Comparison of ENCODE assay signal across 15 cellular contexts in the genomic region with DNA sequence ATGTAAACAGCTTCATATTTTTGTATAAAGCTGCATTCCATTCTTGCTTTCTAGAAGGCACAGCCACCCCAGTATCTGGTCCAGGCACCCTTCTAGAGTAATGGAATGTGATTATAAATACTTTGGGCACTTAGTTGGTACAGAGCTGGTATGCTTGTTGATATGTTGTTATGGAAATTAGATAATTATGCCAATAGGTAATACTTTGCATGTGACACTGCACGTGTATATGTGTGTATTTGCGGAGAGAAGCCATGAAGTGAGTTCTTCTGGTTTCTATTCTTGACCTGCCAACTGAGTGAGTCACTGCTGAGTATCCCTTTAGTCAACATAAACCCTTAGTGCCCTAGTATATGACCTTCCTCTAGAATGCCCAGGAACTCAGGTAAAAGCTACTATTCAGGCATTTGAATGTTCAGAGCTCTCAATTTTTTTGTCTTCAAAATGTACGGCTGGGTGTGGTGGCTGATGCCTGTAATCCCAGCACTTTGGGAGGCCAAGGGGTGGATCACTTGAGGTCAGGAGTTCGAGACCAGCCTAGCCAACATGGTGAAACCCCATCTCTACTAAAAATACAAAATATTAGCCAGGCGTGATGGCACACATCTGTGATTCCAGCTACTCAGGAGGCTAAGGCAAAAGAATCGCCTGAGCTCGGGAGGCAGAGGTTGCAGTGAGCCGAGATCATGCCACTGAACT. TPM values are rescaled to one million over a fixed set of nuclear protein-coding genes. Genes with fewer than 3 reads are reported as not detected.
A peak's percentile ranks its signal among the peaks of the same experiment; 100 is the strongest.
DNase-seq lines count a peak whose midpoint lies in the region; ATAC-seq, FAIRE-seq and TF ChIP-seq lines count a peak whose summit lies in the region.
"Had no signal": no experiment of that assay in that cellular context is flagged by ENCODE, and none has a peak within 500 bp of the region (broad histone marks: within the 10 kb centered on the region; RNA-seq: fewer than 3 reads in every experiment).

No MANE protein-coding gene starts in this region.

- H3K27ac ChIP-seq in right atrium auricular region = peak overlapping the region; percentile 41 to 64

- peaks cover 0 to 24% of the 10 kb centered on the region in 2 donors for H3K4me1 ChIP-seq in right atrium auricular region

- peak; percentile 34 for DNase-seq in SIG-M5 treated with dmso at 0.1 percent for 504 hours (lab: John Stamatoyannopoulos, UW; ENCODE audit: unreplicated experiment)
- DNase-seq in SIG-M5 (lab: John Stamatoyannopoulos, UW) = no peak
- DNase-seq in astrocyte of the hippocampus (ENCODE audit: low read depth, low spot score) = peak; percentile 72
- no peak for DNase-seq in right atrium auricular region (ENCODE audit: low spot score)
- peak; percentile 35 for DNase-seq in urothelium cell line (ENCODE audit: low spot score)
- DNase-seq in occipital lobe (lab: John Stamatoyannopoulos, UW) = no peak
- no peak for DNase-seq in stimulated activated naive B cell treated with anti-CD40 and anti-IgM and Interleukin-4, amounts not matched to agents 10 μg/mL and 1 μg/mL and 100 μg/mL, for 72 hours
- DNase-seq in activated CD8-positive, alpha-beta memory T cell treated with anti-CD3 and anti-CD28 coated beads, Interleukin-2, amount 10 ng/mL, durations not matched to agents 7 days and 5 days = no peak
- DNase-seq: activated CD4-positive, alpha-beta T cell treated with anti-CD3 and anti-CD28 coated beads for 48 hours; mesendoderm; NCI-H187 treated with DMSO at 0.1 percent for 48 hours; SHP77; sigmoid colon had no signal

- no peak for ATAC-seq in stimulated activated naive B cell treated with anti-CD40 and anti-IgM and Interleukin-4, amounts not matched to agents 10 μg/mL and 1 μg/mL and 100 μg/mL, for 72 hours (replicated peaks)
- no peak for ATAC-seq in activated CD8-positive, alpha-beta memory T cell treated with anti-CD3 and anti-CD28 coated beads, Interleukin-2, amount 10 ng/mL, durations not matched to agents 7 days and 5 days

- FAIRE-seq in urothelium cell line (lab: Jason Lieb, UNC) = no peak
- FAIRE-seq: A204.1 had no signal

- no peaks in the 10 kb centered on the region for H3K36me3 ChIP-seq in right atrium auricular region
- H3K36me3 ChIP-seq: sigmoid colon had no signal

- no peak overlapping the region for H3K4me3 Mint-ChIP-seq in stimulated activated naive B cell treated with anti-CD40 and anti-IgM and Interleukin-4, amounts not matched to agents 10 μg/mL and 1 μg/mL and 100 μg/mL, for 72 hours
- H3K4me3 Mint-ChIP-seq in activated CD8-positive, alpha-beta memory T cell treated with anti-CD3 and anti-CD28 coated beads, Interleukin-2, amount 10 ng/mL, durations not matched to agents 7 days and 5 days = no peak overlapping the region
- H3K4me3 Mint-ChIP-seq: activated naive CD4-positive, alpha-beta T cell treated with anti-CD3 and anti-CD28 coated beads, Interleukin-2, amount 50 U/mL, for 24 hours had no signal

- no peaks in the 10 kb centered on the region for H3K9me3 ChIP-seq in right atrium auricular region
- H3K9me3 ChIP-seq: sigmoid colon had no signal

- peaks cover 9 to 22% of the 10 kb centered on the region in 2 donors for H3K4me1 Mint-ChIP-seq in stimulated activated naive B cell treated with anti-CD40 and anti-IgM and Interleukin-4, amounts not matched to agents 10 μg/mL and 1 μg/mL and 100 μg/mL, for 72 hours
- peaks cover 10% of the 10 kb centered on the region for H3K4me1 Mint-ChIP-seq in activated CD8-positive, alpha-beta memory T cell treated with anti-CD3 and anti-CD28 coated beads, Interleukin-2, amount 10 ng/mL, durations not matched to agents 7 days and 5 days

- H3K27me3 Mint-ChIP-seq in stimulated activated naive B cell treated with anti-CD40 and anti-IgM and Interleukin-4, amounts not matched to agents 10 μg/mL and 1 μg/mL and 100 μg/mL, for 72 hours = no peaks in the 10 kb centered on the region
- no peaks in the 10 kb centered on the region for H3K27me3 Mint-ChIP-seq in activated CD8-positive, alpha-beta memory T cell treated with anti-CD3 and anti-CD28 coated beads, Interleukin-2, amount 10 ng/mL, durations not matched to agents 7 days and 5 days
- H3K27me3 Mint-ChIP-seq: activated naive CD4-positive, alpha-beta T cell treated with anti-CD3 and anti-CD28 coated beads, Interleukin-2, amount 50 U/mL, for 24 hours had no signal

- TF ChIP-seq CTCF in right atrium auricular region (IDR thresholded peaks at IDR 0.05) = no peak

- H3K36me3 Mint-ChIP-seq in stimulated activated naive B cell treated with anti-CD40 and anti-IgM and Interleukin-4, amounts not matched to agents 10 μg/mL and 1 μg/mL and 100 μg/mL, for 72 hours = no peaks in the 10 kb centered on the region
- no peaks in the 10 kb centered on the region for H3K36me3 Mint-ChIP-seq in activated CD8-positive, alpha-beta memory T cell treated with anti-CD3 and anti-CD28 coated beads, Interleukin-2, amount 10 ng/mL, durations not matched to agents 7 days and 5 days
- H3K36me3 Mint-ChIP-seq: activated naive CD4-positive, alpha-beta T cell treated with anti-CD3 and anti-CD28 coated beads, Interleukin-2, amount 50 U/mL, for 24 hours had no signal

- CTCF ChIA-PET in activated CD8-positive, alpha-beta memory T cell treated with anti-CD3 and anti-CD28 coated beads, Interleukin-2, amount 10 ng/mL, durations not matched to agents 7 days and 5 days (lab: Charles Lee) = interaction anchor here (1.0 to 3.2 kb wide), 3 partner anchors 14 to 72 kb away, joined by 3 to 16 read pairs (median 3); no protein-coding TSS in a partner anchor

- H3K4me3 ChIP-seq in right atrium auricular region = no peak overlapping the region
- H3K4me3 ChIP-seq: sigmoid colon had no signal

- H3K27ac Mint-ChIP-seq in stimulated activated naive B cell treated with anti-CD40 and anti-IgM and Interleukin-4, amounts not matched to agents 10 μg/mL and 1 μg/mL and 100 μg/mL, for 72 hours = no peak overlapping the region
- H3K27ac Mint-ChIP-seq in activated CD8-positive, alpha-beta memory T cell treated with anti-CD3 and anti-CD28 coated beads, Interleukin-2, amount 10 ng/mL, durations not matched to agents 7 days and 5 days = no peak overlapping the region
- H3K27ac Mint-ChIP-seq: activated naive CD4-positive, alpha-beta T cell treated with anti-CD3 and anti-CD28 coated beads, Interleukin-2, amount 50 U/mL, for 24 hours had no signal

- no peaks in the 10 kb centered on the region for H3K9me3 Mint-ChIP-seq in stimulated activated naive B cell treated with anti-CD40 and anti-IgM and Interleukin-4, amounts not matched to agents 10 μg/mL and 1 μg/mL and 100 μg/mL, for 72 hours
- H3K9me3 Mint-ChIP-seq in activated CD8-positive, alpha-beta memory T cell treated with anti-CD3 and anti-CD28 coated beads, Interleukin-2, amount 10 ng/mL, durations not matched to agents 7 days and 5 days (ENCODE audit: low read depth) = no peaks in the 10 kb centered on the region
- H3K9me3 Mint-ChIP-seq: activated naive CD4-positive, alpha-beta T cell treated with anti-CD3 and anti-CD28 coated beads, Interleukin-2, amount 50 U/mL, for 24 hours had no signal

- H3K27me3 ChIP-seq in right atrium auricular region = no peaks in the 10 kb centered on the region
- H3K27me3 ChIP-seq: sigmoid colon had no signal

RNA-seq across cellular contexts. Expression of a gene that starts 6.2 kb away (rescaled TPM):
- total RNA-seq in right atrium auricular region = 10 to 100 TPM; 34.0 to 59.1 TPM
- total RNA-seq in occipital lobe = 39.8 TPM
- 1 to 10 TPM; 6.4 to 6.8 TPM for total RNA-seq in activated CD8-positive, alpha-beta memory T cell treated with anti-CD3 and anti-CD28 coated beads, Interleukin-2, amount 10 ng/mL, durations not matched to agents 7 days and 5 days

RNA-seq across cellular contexts. Expression of a gene that starts 48.5 kb away (rescaled TPM):
- total RNA-seq in right atrium auricular region (10 to 100 TPM; 50.1 to 56.8 TPM), occipital lobe (20.3 TPM)
- 1 to 10 TPM; 1.1 to 3.7 TPM for total RNA-seq in activated CD8-positive, alpha-beta memory T cell treated with anti-CD3 and anti-CD28 coated beads, Interleukin-2, amount 10 ng/mL, durations not matched to agents 7 days and 5 days

Comparison
In these comparisons a context has a peak if more than half of its experiments do, and no peak if none do; other contexts are left out.
1. DNase-seq: peak in SIG-M5 treated with dmso at 0.1 percent for 504 hours (single experiment), astrocyte of the hippocampus (single experiment) and urothelium cell line (single experiment); none in SIG-M5 (single experiment), right atrium auricular region (single experiment), occipital lobe (single experiment), stimulated activated naive B cell treated with anti-CD40 and anti-IgM and Interleukin-4, amounts not matched to agents 10 μg/mL and 1 μg/mL and 100 μg/mL, for 72 hours (single experiment) and activated CD8-positive, alpha-beta memory T cell treated with anti-CD3 and anti-CD28 coated beads, Interleukin-2, amount 10 ng/mL, durations not matched to agents 7 days and 5 days (single experiment).